ENCODE assay signal across 8 cellular contexts in genomic region chr3:23740517-23741402, GRCh38.
A peak's percentile ranks its signal among the peaks of the same experiment; 100 is the strongest.
DNase-seq lines count a peak whose midpoint lies in the region; ATAC-seq, FAIRE-seq and TF ChIP-seq lines count a peak whose summit lies in the region.

No MANE protein-coding gene starts in this region.

- ATAC-seq in GM18502 (IDR thresholded peaks at IDR 0.05; ENCODE audit: poor library complexity, unreplicated experiment): peak; percentile 89
- ATAC-seq in GM21576 (IDR thresholded peaks at IDR 0.05; ENCODE audit: unreplicated experiment): peak; percentile 77
- peak; percentile 81 to 89 for ATAC-seq in activated T-cell treated with anti-CD3 and anti-CD28 coated beads, Interleukin-2, amount 50 U/mL, for 4 hours
- ATAC-seq in HG03571 (IDR thresholded peaks at IDR 0.05; ENCODE audit: unreplicated experiment): no peak

- H3K27me3 ChIP-seq in spleen (replicated peaks in 1 of 7): no peaks in the 10 kb centered on the region

- no peak for TF ChIP-seq POLR2A in spleen (IDR thresholded peaks at IDR 0.05)

- no peaks in the 10 kb centered on the region for H3K36me3 Mint-ChIP-seq in activated T-cell treated with anti-CD3 and anti-CD28 coated beads, Interleukin-2, amount 50 U/mL, for 4 hours (ENCODE audit: insufficient read depth)

- no peaks in the 10 kb centered on the region for H3K9me3 Mint-ChIP-seq in activated T-cell treated with anti-CD3 and anti-CD28 coated beads, Interleukin-2, amount 50 U/mL, for 4 hours

- H3K27me3 Mint-ChIP-seq in activated T-cell treated with anti-CD3 and anti-CD28 coated beads, Interleukin-2, amount 50 U/mL, for 4 hours (ENCODE audit: low read depth): peaks cover 11% of the 10 kb centered on the region

- H3K36me3 ChIP-seq in spleen: no peaks in the 10 kb centered on the region

- H3K27ac ChIP-seq in spleen: peak overlapping the region in 4 of 8 donors; percentile 1 to 50 (median 19)

- H3K4me1 Mint-ChIP-seq in activated T-cell treated with anti-CD3 and anti-CD28 coated beads, Interleukin-2, amount 50 U/mL, for 4 hours (ENCODE audit: low read depth): peaks cover 7% of the 10 kb centered on the region

- peak; percentile 24 for DNase-seq in HT-29 (ENCODE audit: low spot score)
- no peak for DNase-seq in activated T-cell treated with anti-CD3 and anti-CD28 coated beads, Interleukin-2, amount 50 U/mL, for 4 hours
- peak; percentile 58 for DNase-seq in mucosa of gallbladder (ENCODE audit: low spot score)
- no peak for DNase-seq in frontal cortex (ENCODE audit: low spot score in 2 of 2)
- no peak for DNase-seq in spleen

- H3K4me3 Mint-ChIP-seq in activated T-cell treated with anti-CD3 and anti-CD28 coated beads, Interleukin-2, amount 50 U/mL, for 4 hours: no peak overlapping the region

- peaks cover 0 to 21% (median 12%) of the 10 kb centered on the region in 6 donors for H3K4me1 ChIP-seq in spleen

- intact Hi-C loops in spleen (cut with DNase I; ENCODE audit: low total_unique reads): no loop called here

- no peaks in the 10 kb centered on the region for H3K9me3 ChIP-seq in spleen

- TF ChIP-seq CTCF in spleen (IDR thresholded peaks at IDR 0.05 in 8 of 11, conservative IDR thresholded peaks at IDR 0.05 in 3 of 11): no peak

- H3K4me3 ChIP-seq in spleen: no peak overlapping the region

- WGBS in spleen, 5 donors: 63 to 75% (median 65%) methylated on average over 8 of the region's 8 CpGs

- no peak for FAIRE-seq in frontal cortex (lab: Jason Lieb, UNC)

Comparison
In these comparisons a context has a peak if more than half of its experiments do, and no peak if none do; other contexts are left out.
1. DNase-seq: peak in HT-29 (single experiment) and mucosa of gallbladder (single experiment); none in activated T-cell treated with anti-CD3 and anti-CD28 coated beads, Interleukin-2, amount 50 U/mL, for 4 hours (single experiment), frontal cortex (0 of 2) and spleen (single experiment).